Comparison of ENCODE assay signal across 8 cellular contexts in genomic region chr9:137070906-137071275, GRCh38. TPM values are rescaled to one million over a fixed set of nuclear protein-coding genes. Genes with fewer than 3 reads are reported as not detected.
DNase-seq lines count a peak whose midpoint lies in the region; ATAC-seq, FAIRE-seq and TF ChIP-seq lines count a peak whose summit lies in the region.
"Had no signal": no experiment of that assay in that cellular context is flagged by ENCODE, and none has a peak within 500 bp of the region (broad histone marks: within the 10 kb centered on the region; RNA-seq: fewer than 3 reads in every experiment).

No MANE protein-coding gene starts in this region.

- no peaks in the 10 kb centered on the region for H3K36me3 ChIP-seq in pancreas

- peak overlapping the region; percentile 54 to 86 (median 78) for H3K27ac ChIP-seq in pancreas

- 5% methylated on average over 5 to 6 of the region's 6 CpGs for WGBS in pancreas, 2 donors

- peak; percentile 2 for ATAC-seq in HG03108 (IDR thresholded peaks at IDR 0.05; ENCODE audit: unreplicated experiment)
- ATAC-seq in pancreas: peak; percentile 50 to 61 (median 52)
- no peak for ATAC-seq in omental fat pad (ENCODE audit: low FRiP score)

- H3K9me3 ChIP-seq in pancreas: no peaks in the 10 kb centered on the region

- DNase-seq in GM10248 (ENCODE audit: extremely low spot score) (peak; percentile 44), SW480 (ENCODE audit: low spot score) (peak; percentile 72), frontal cortex (ENCODE audit: low spot score in 2 of 2) (peak; percentile 72 to 83), pancreas (peak in 3 of 6 donors; percentile 54 to 83 (median 62)), omental fat pad (ENCODE audit: low spot score) (no peak)
- no peak for DNase-seq in effector CD4-positive, alpha-beta T cell

- no peaks in the 10 kb centered on the region for H3K27me3 ChIP-seq in pancreas

- POLR2A ChIA-PET in GM10248 (lab: Yijun Ruan, JAX): interaction anchor here (0.6 to 1.6 kb wide), 6 partner anchors 12 to 269 kb away, joined by 3 to 6 read pairs (median 4); partner anchors contain the start of genes AJM1, CLIC3 and MAN1B1

- FAIRE-seq in frontal cortex (lab: Jason Lieb, UNC) (no peak), pancreas (lab: Jason Lieb, UNC) (no peak)

- no peak for TF ChIP-seq CTCF in GM10248 (IDR thresholded peaks at IDR 0.05; ENCODE audit: control extremely low read depth, extremely low read depth, low read depth, missing control alignments)
- peak in 1 of 4 donors; percentile 11 for TF ChIP-seq CTCF in pancreas (IDR thresholded peaks at IDR 0.05)
- no peak for TF ChIP-seq CTCF in omental fat pad (IDR thresholded peaks at IDR 0.05)

- H3K4me1 ChIP-seq in pancreas: peaks cover 0 to 13% (median 13%) of the 10 kb centered on the region in 3 donors

- intact Hi-C loops in pancreas (cut with DNase I): no loop called here

- H3K4me3 ChIP-seq in pancreas: peak overlapping the region in 2 of 4 donors; percentile 30 to 49

- CTCF ChIA-PET in GM10248 (lab: Yijun Ruan, JAX): interaction anchor here (0.8 to 11.6 kb wide), 15 partner anchors 8 to 279 kb away, joined by 3 to 202 read pairs (median 7); partner anchors contain the start of genes ABCA2, FUT7, GRIN1 and MAN1B1

RNA-seq across cellular contexts. Expression of gene SAPCD2, which starts 0.5 kb away (rescaled TPM):
- total RNA-seq in frontal cortex: 1.2 TPM
- total RNA-seq in pancreas: under 1 TPM; 0.04 to 0.97 (median 0.45) TPM
- under 1 TPM; 0.30 to 0.38 TPM for polyA plus RNA-seq in pancreas
- 1 to 10 TPM in 1 of 4 donors, under 1 TPM in 2, not detected in 1; 0.13 to 1.8 (median 0.37) TPM for total RNA-seq in omental fat pad

RNA-seq across cellular contexts. Expression of gene UAP1L1, which starts 6.4 kb away (rescaled TPM):
- total RNA-seq in frontal cortex: 0.41 TPM
- total RNA-seq in pancreas: 10 to 100 TPM in 1 of 6 donors, 1 to 10 TPM in 5; 5.2 to 13.6 (median 5.9) TPM
- polyA plus RNA-seq in pancreas: 10 to 100 TPM; 10.5 to 14.4 TPM
- 10 to 100 TPM in 2 of 4 donors, 1 to 10 TPM in 2; 5.2 to 12.8 (median 9.7) TPM for total RNA-seq in omental fat pad

RNA-seq across cellular contexts. Expression of gene MAN1B1, which starts 15.9 kb away (rescaled TPM):
- total RNA-seq in frontal cortex (42.0 TPM), pancreas (10 to 100 TPM; 22.0 to 33.5 (median 26.0) TPM), omental fat pad (10 to 100 TPM; 30.2 to 39.9 (median 33.9) TPM)
- 10 to 100 TPM; 83.6 to 86.0 TPM for polyA plus RNA-seq in pancreas

RNA-seq across cellular contexts. Expression of gene ENTPD2, which starts 17.0 kb away (rescaled TPM):
- total RNA-seq in frontal cortex: 0.82 TPM
- 1 to 10 TPM in 5 of 6 donors, under 1 TPM in 1; 0.91 to 4.5 (median 2.0) TPM for total RNA-seq in pancreas
- 1 to 10 TPM; 4.5 to 6.5 TPM for polyA plus RNA-seq in pancreas
- total RNA-seq in omental fat pad: under 1 TPM in 3 of 4 donors, not detected in 1; 0.25 to 0.72 (median 0.28) TPM
- total RNA-seq: subcutaneous adipose tissue had no signal

RNA-seq across cellular contexts. Expression of gene NPDC1, which starts 24.9 kb away (rescaled TPM):
- total RNA-seq in frontal cortex (16.3 TPM), pancreas (10 to 100 TPM; 31.5 to 70.9 (median 36.8) TPM), omental fat pad (10 to 100 TPM; 37.2 to 70.5 (median 58.5) TPM)
- polyA plus RNA-seq in pancreas: 100 to 1,000 TPM; 183 to 328 TPM

Comparison
In these comparisons a context has a peak if more than half of its experiments do, and no peak if none do; other contexts are left out.
1. DNase-seq: peak in GM10248 (single experiment), SW480 (single experiment) and frontal cortex (2 of 2); none in omental fat pad (single experiment) and effector CD4-positive, alpha-beta T cell (single experiment).